ENCODE assay signal across 26 cellular contexts in genomic region chr1:211634461-211634860, GRCh38.
"Had no signal": no experiment of that assay in that cellular context is flagged by ENCODE, and none has a peak within 500 bp of the region (broad histone marks: within the 10 kb centered on the region; RNA-seq: fewer than 3 reads in every experiment).

No MANE protein-coding gene starts in this region.

- H3K4me3 ChIP-seq: colonic mucosa, hepatocyte, lung, mucosa of descending colon, neural progenitor cell, pancreas, right lobe of liver, suprapubic skin, thyroid gland, uterus had no signal

- FAIRE-seq: endothelial cell of umbilical vein, kidney, pancreas, small intestine had no signal

- H3K9me3 ChIP-seq: colonic mucosa, mucosa of descending colon, pancreas, right lobe of liver, suprapubic skin, thyroid gland, uterus had no signal

- H3K27me3 ChIP-seq: colonic mucosa, hepatocyte, neural progenitor cell, pancreas, right lobe of liver, suprapubic skin, thyroid gland, uterus had no signal

- H3K36me3 ChIP-seq: colonic mucosa, neural progenitor cell, pancreas, right lobe of liver, suprapubic skin, thyroid gland, uterus had no signal

- H3K4me2 ChIP-seq: hepatocyte, neural progenitor cell had no signal

- H3K27ac ChIP-seq: colonic mucosa, hepatocyte, neural progenitor cell, right lobe of liver, suprapubic skin, thyroid gland, uterus had no signal

- H3K9ac ChIP-seq: neural progenitor cell had no signal

- H3K79me2 ChIP-seq: hepatocyte had no signal

- H3K4me1 ChIP-seq: colonic mucosa, uterus had no signal

- H2AFZ ChIP-seq: hepatocyte, neural progenitor cell had no signal

- ATAC-seq: left colon; left ventricle myocardium superior; mucosa of descending colon; natural killer cell treated with Interleukin-12 subunit alpha and Interleukin-12 subunit beta and Interleukin-15 and Interleukin-18, amount 100 ng/mL, for 72 hours; pancreas; right lobe of liver; stimulated activated effector memory CD8-positive, alpha-beta T cell treated with anti-CD3 and anti-CD28 coated beads, Interleukin-12 subunit alpha, Interleukin-12 subunit beta, amount 100 ng/mL, for 72 hours; stimulated activated naive CD8-positive, alpha-beta T cell treated with anti-CD3 and anti-CD28 coated beads, Interleukin-15, Interleukin-2, amounts not matched to agents 100 U/mL and 50 U/mL, for 24 hours had no signal

- DNase-seq: cerebellar nuclear complex; colonic mucosa; effector CD4-positive, alpha-beta T cell; endodermal cell; foreskin melanocyte; head of caudate nucleus; kidney; left ventricle myocardium superior; nucleus accumbens; small intestine; stimulated activated CD4-positive, alpha-beta T cell treated with anti-CD3 and anti-CD28 coated beads, Interleukin-4, amount 100 ng/mL, for 1 hour; stimulated activated CD8-positive, alpha-beta memory T cell treated with anti-CD3 and anti-CD28 coated beads, Interleukin-4, amount 100 ng/mL, for 48 hours; stimulated activated naive CD8-positive, alpha-beta T cell treated with anti-CD3 and anti-CD28 coated beads, Interleukin-15, Interleukin-2, amounts not matched to agents 100 U/mL and 50 U/mL, for 24 hours; thyroid gland; uterus had no signal
